Comparison of ENCODE assay signal across 25 cellular contexts in the genomic region with DNA sequence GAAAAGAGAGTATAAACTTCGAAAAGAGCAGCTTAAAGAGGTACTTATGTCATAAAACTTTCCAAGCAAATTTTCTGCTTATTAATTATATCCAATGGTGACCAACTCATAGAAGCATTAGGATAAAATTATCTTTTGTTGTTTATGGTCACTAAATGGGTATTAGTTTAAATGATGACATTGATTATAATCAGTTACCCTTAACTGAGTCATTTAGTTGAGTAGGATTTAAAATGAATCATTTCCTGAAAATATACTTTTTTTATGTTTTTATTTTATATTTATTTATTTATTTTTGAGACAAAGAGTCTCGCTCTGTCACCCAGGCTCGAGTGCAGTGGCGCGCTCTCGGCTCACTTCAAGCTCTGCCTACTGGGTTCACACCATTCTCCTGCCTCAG.
"Had no signal": no experiment of that assay in that cellular context is flagged by ENCODE, and none has a peak within 500 bp of the region (broad histone marks: within the 10 kb centered on the region; RNA-seq: fewer than 3 reads in every experiment).

No MANE protein-coding gene starts in this region.

- DNase-seq: immature natural killer cell; left ventricle myocardium inferior; mesendoderm; naive B cell; ovary; retina; right cardiac atrium; stimulated activated CD4-positive, alpha-beta T cell treated with anti-CD3 and anti-CD28 coated beads, Interleukin-12 subunit alpha, Interleukin-12 subunit beta, amount 100 ng/mL, for 4 hours; stimulated activated CD4-positive, alpha-beta T cell treated with anti-CD3 and anti-CD28 coated beads, Interleukin-15, amount 100 ng/mL, for 24 hours; stimulated activated CD4-positive, alpha-beta T cell treated with anti-CD3 and anti-CD28 coated beads, Interleukin-2, amount 100 ng/mL, for 24 hours; stimulated activated CD4-positive, alpha-beta T cell treated with anti-CD3 and anti-CD28 coated beads, Interleukin-4, amount 100 ng/mL, for 1 hour; stimulated activated naive B cell treated with anti-CD40 and anti-IgM and Interleukin-4, amounts not matched to agents 10 μg/mL and 1 μg/mL and 100 μg/mL, for 72 hours; stimulated activated naive CD8-positive, alpha-beta T cell treated with anti-CD3 and anti-CD28 coated beads, Interleukin-15, Interleukin-2, amounts not matched to agents 100 U/mL and 50 U/mL, for 24 hours; stomach; testis; thyroid gland; transverse colon; upper lobe of left lung had no signal

- H3K4me3 ChIP-seq: left ventricle myocardium inferior, lung, ovary, prostate gland, skin epidermis, stomach, testis, thyroid gland, transverse colon, upper lobe of left lung, vagina had no signal

- H3K27me3 ChIP-seq: ovary, stomach, testis, thyroid gland, transverse colon, upper lobe of left lung, vagina had no signal

- H3K27ac Mint-ChIP-seq: immature natural killer cell; mesothelial cell of epicardium; naive B cell; natural killer cell treated with Interleukin-12 subunit alpha and Interleukin-12 subunit beta and Interleukin-15 and Interleukin-18, amount 100 ng/mL, for 72 hours; stimulated activated naive B cell treated with anti-CD40 and anti-IgM and Interleukin-4, amounts not matched to agents 10 μg/mL and 1 μg/mL and 100 μg/mL, for 72 hours had no signal

- ATAC-seq: natural killer cell treated with Interleukin-12 subunit alpha and Interleukin-12 subunit beta and Interleukin-15 and Interleukin-18, amount 100 ng/mL, for 72 hours; right cardiac atrium; sciatic nerve; stimulated activated naive B cell treated with anti-CD40 and anti-IgM and Interleukin-4, amounts not matched to agents 10 μg/mL and 1 μg/mL and 100 μg/mL, for 72 hours; stimulated activated naive CD8-positive, alpha-beta T cell treated with anti-CD3 and anti-CD28 coated beads, Interleukin-15, Interleukin-2, amounts not matched to agents 100 U/mL and 50 U/mL, for 24 hours had no signal

- H3K4me3 Mint-ChIP-seq: immature natural killer cell; mesothelial cell of epicardium; naive B cell; natural killer cell treated with Interleukin-12 subunit alpha and Interleukin-12 subunit beta and Interleukin-15 and Interleukin-18, amount 100 ng/mL, for 72 hours; stimulated activated naive B cell treated with anti-CD40 and anti-IgM and Interleukin-4, amounts not matched to agents 10 μg/mL and 1 μg/mL and 100 μg/mL, for 72 hours had no signal

- H3K36me3 Mint-ChIP-seq: natural killer cell treated with Interleukin-12 subunit alpha and Interleukin-12 subunit beta and Interleukin-15 and Interleukin-18, amount 100 ng/mL, for 72 hours had no signal

- H3K9me3 ChIP-seq: left ventricle myocardium inferior, ovary, prostate gland, stomach, testis, thyroid gland, transverse colon, upper lobe of left lung, vagina had no signal

- H3K4me1 ChIP-seq: left ventricle myocardium inferior, prostate gland, stomach, testis, thyroid gland, transverse colon, upper lobe of left lung, vagina had no signal

- H3K9me3 Mint-ChIP-seq: immature natural killer cell; mesothelial cell of epicardium; naive B cell; natural killer cell treated with Interleukin-12 subunit alpha and Interleukin-12 subunit beta and Interleukin-15 and Interleukin-18, amount 100 ng/mL, for 72 hours; stimulated activated naive B cell treated with anti-CD40 and anti-IgM and Interleukin-4, amounts not matched to agents 10 μg/mL and 1 μg/mL and 100 μg/mL, for 72 hours had no signal

- H3K27ac ChIP-seq: left ventricle myocardium inferior, ovary, prostate gland, skin epidermis, stomach, testis, thyroid gland, transverse colon, upper lobe of left lung, vagina had no signal

- H3K4me1 Mint-ChIP-seq: immature natural killer cell; naive B cell; stimulated activated naive B cell treated with anti-CD40 and anti-IgM and Interleukin-4, amounts not matched to agents 10 μg/mL and 1 μg/mL and 100 μg/mL, for 72 hours had no signal

- H3K36me3 ChIP-seq: ovary, prostate gland had no signal

- H3K27me3 Mint-ChIP-seq: naive B cell; natural killer cell treated with Interleukin-12 subunit alpha and Interleukin-12 subunit beta and Interleukin-15 and Interleukin-18, amount 100 ng/mL, for 72 hours; stimulated activated naive B cell treated with anti-CD40 and anti-IgM and Interleukin-4, amounts not matched to agents 10 μg/mL and 1 μg/mL and 100 μg/mL, for 72 hours had no signal
